8 cellular contexts compared by ENCODE assay signal in the genomic region with DNA sequence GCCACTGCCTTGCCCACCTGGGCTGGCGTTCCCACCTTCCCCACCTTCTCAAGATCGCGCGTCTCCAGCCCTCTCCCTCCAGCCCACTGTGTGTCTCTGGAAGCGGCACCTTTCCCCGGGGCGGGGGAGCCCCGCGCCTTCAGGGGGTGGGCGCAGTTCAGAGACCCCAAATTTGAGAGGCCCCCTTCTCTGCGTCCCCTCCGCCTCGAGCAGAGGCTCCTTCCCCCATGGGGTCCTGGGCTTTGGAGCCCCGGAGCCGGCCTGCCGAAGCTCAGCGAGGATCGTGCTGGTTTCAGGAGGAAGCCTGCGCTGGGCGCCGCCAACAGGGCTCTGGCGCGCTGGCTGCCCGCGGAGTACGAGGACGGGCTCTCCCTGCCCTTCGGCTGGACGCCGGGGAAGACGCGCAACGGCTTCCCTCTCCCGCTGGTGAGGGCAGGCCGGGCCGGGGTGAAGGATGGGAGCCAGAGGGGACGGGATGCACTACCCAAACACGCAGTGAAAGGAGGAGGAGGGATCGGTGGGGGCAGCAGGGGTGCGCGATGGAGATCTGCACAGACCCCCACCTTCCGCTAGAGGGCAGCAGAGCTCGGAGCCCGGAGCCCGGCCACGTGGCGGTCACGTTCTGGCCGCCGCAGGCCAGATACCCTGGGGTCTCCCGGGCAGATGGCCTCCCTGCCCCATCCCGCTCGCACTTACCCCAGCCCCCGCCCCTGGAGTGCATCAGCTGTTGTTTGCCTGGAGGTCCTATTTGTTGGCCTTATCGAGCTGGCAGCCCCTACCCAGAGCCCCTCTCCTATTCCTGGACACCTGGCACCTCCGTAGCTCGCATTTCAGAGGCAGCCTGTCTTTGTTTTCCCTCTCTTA. TPM values are rescaled to one million over a fixed set of nuclear protein-coding genes. Genes with fewer than 3 reads are reported as not detected.
DNase-seq lines count a peak whose midpoint lies in the region; ATAC-seq, FAIRE-seq and TF ChIP-seq lines count a peak whose summit lies in the region.

No MANE protein-coding gene starts in this region.

- peak overlapping the region; percentile 46; the same call in 1 of the 2 replicates for H3K9ac ChIP-seq in KMS-11

- peaks cover 8% of the 10 kb centered on the region; the same call in 1 of the 2 replicates for H3K27me3 ChIP-seq in KMS-11 (ENCODE audit: insufficient read depth, low read depth)
- H3K27me3 ChIP-seq in pancreas, result no peaks in the 10 kb centered on the region
- peaks cover 10% of the 10 kb centered on the region for H3K27me3 ChIP-seq in thymus (ENCODE audit: control insufficient read depth, insufficient read depth)

- TF ChIP-seq CTCF in KMS-11 (conservative IDR thresholded peaks at IDR 0.05; ENCODE audit: low read depth, low read length) (peak; percentile 88), pancreas (IDR thresholded peaks at IDR 0.05) (peak; percentile 94 to 99 (median 96))

- in situ Hi-C loops in SK-MEL-5 (cut with HindIII; ENCODE audit: low pct_unique_long_range_greater_than_20kb, low sequenced_read_pairs), result no loop called here

- peak; percentile 58 for DNase-seq in SIG-M5 treated with dmso at 0.1 percent for 504 hours (lab: John Stamatoyannopoulos, UW; ENCODE audit: unreplicated experiment)
- DNase-seq in SIG-M5 (lab: John Stamatoyannopoulos, UW), result no peak
- DNase-seq in SK-MEL-5 (ENCODE audit: low read depth, low spot score), result peak; percentile 72
- DNase-seq in activated naive CD4-positive, alpha-beta T cell treated with anti-CD3 and anti-CD28 coated beads, Interleukin-2, amount 50 U/mL, for 16 hours, result peak; percentile 80
- peak; percentile 87 for DNase-seq in Right ventricle myocardium inferior (ENCODE audit: missing footprints)
- DNase-seq in pancreas, result peak; percentile 39 to 88 (median 72)

- intact Hi-C loops in Right ventricle myocardium inferior (cut with DNase I), result no loop called here
- intact Hi-C loops in pancreas (cut with DNase I), result no loop called here

- H3K27ac ChIP-seq in KMS-11 (no peak overlapping the region), pancreas (no peak overlapping the region), thymus (ENCODE audit: low read depth) (no peak overlapping the region)

- peak; percentile 88 for ATAC-seq in Right ventricle myocardium inferior
- ATAC-seq in pancreas, result peak; percentile 89 to 98 (median 96)

- H3K36me3 ChIP-seq in KMS-11 (ENCODE audit: insufficient read depth), result no peaks in the 10 kb centered on the region
- H3K36me3 ChIP-seq in pancreas, result no peaks in the 10 kb centered on the region
- H3K36me3 ChIP-seq in thymus (ENCODE audit: control insufficient read depth, insufficient read depth), result no peaks in the 10 kb centered on the region

- H3K9me3 ChIP-seq in pancreas (no peaks in the 10 kb centered on the region), thymus (ENCODE audit: control insufficient read depth) (no peaks in the 10 kb centered on the region)

- H3K4me3 ChIP-seq in KMS-11 (IDR thresholded peaks at IDR 0.05; ENCODE audit: insufficient read depth, low read depth, low read length) (no peak overlapping the region), pancreas (peak overlapping the region; percentile 5 to 51 (median 22)), thymus (ENCODE audit: low read length) (peak overlapping the region; percentile 49)

- peaks cover 8% of the 10 kb centered on the region for H3K4me1 ChIP-seq in KMS-11 (ENCODE audit: low read depth, poor library complexity, severe bottlenecking)
- H3K4me1 ChIP-seq in pancreas, result no peaks in the 10 kb centered on the region
- no peaks in the 10 kb centered on the region for H3K4me1 ChIP-seq in thymus (ENCODE audit: control insufficient read depth, insufficient read depth, low read length)

- H2AFZ ChIP-seq in KMS-11 (ENCODE audit: low read depth), result peak overlapping the region; percentile 100

- no peak for FAIRE-seq in pancreas (lab: Jason Lieb, UNC)

- H3K79me2 ChIP-seq in KMS-11 (ENCODE audit: insufficient read depth, low read depth), result no peaks in the 10 kb centered on the region

- 5% methylated on average over 57 of the region's 57 CpGs for WGBS in pancreas, 2 donors
- WGBS in thymus, result 9% methylated on average over 57 of the region's 57 CpGs

- H3K4me2 ChIP-seq in KMS-11, result peak overlapping the region; percentile 71

- no peaks in the 10 kb centered on the region for H4K20me1 ChIP-seq in KMS-11 (ENCODE audit: insufficient read depth)

RNA-seq across cellular contexts. Expression of a gene that starts 11.1 kb away (rescaled TPM):
- total RNA-seq in SK-MEL-5 (2014; rRNA removed; shearing (Covaris generic)), result not detected in 2 replicates
- 0.12 and 0.58 TPM in 2 replicates for polyA plus RNA-seq in SK-MEL-5 (2015; cell fraction: cytosol; rRNA removed)
- polyA plus RNA-seq in SK-MEL-5 (2015; cell fraction: nucleus; rRNA removed), result 0.20 TPM in 1 of 2 replicates, not detected in the other
- total RNA-seq in Right ventricle myocardium inferior (not detected), pancreas (not detected)
- polyA plus RNA-seq in pancreas (under 1 TPM; 0.08 to 0.23 TPM), thymus (0.23 TPM)

RNA-seq across cellular contexts. Expression of a gene that starts 30.4 kb away (rescaled TPM):
- 13.7 and 15.0 TPM in 2 replicates for total RNA-seq in SK-MEL-5 (2014; rRNA removed; shearing (Covaris generic))
- polyA plus RNA-seq in SK-MEL-5 (2015; cell fraction: cytosol; rRNA removed), result 15.8 and 20.5 TPM in 2 replicates
- 113 and 122 TPM in 2 replicates for polyA plus RNA-seq in SK-MEL-5 (2015; cell fraction: nucleus; rRNA removed)
- 7.7 TPM for total RNA-seq in Right ventricle myocardium inferior
- total RNA-seq in pancreas, result 10 to 100 TPM in 2 of 6 donors, 1 to 10 TPM in 4; 5.8 to 16.0 (median 7.3) TPM
- polyA plus RNA-seq in pancreas, result 10 to 100 TPM; 12.7 to 16.1 TPM
- 12.5 TPM for polyA plus RNA-seq in thymus

RNA-seq across cellular contexts. Expression of a gene that starts 31.2 kb away (rescaled TPM):
- not detected in 2 replicates for total RNA-seq in SK-MEL-5 (2014; rRNA removed; shearing (Covaris generic))
- not detected in 2 replicates for polyA plus RNA-seq in SK-MEL-5 (2015; cell fraction: cytosol; rRNA removed)
- not detected in 2 replicates for polyA plus RNA-seq in SK-MEL-5 (2015; cell fraction: nucleus; rRNA removed)
- total RNA-seq in Right ventricle myocardium inferior (0.08 TPM), pancreas (under 1 TPM; 0.03 to 0.28 (median 0.09) TPM)
- polyA plus RNA-seq in pancreas (under 1 TPM in 1 of 2 donors, not detected in 1; 0.19 TPM), thymus (5.6 TPM)

RNA-seq across cellular contexts. Expression of a gene that starts 57.0 kb away (rescaled TPM):
- 0.27 TPM in 1 of 2 replicates, not detected in the other for total RNA-seq in SK-MEL-5 (2014; rRNA removed; shearing (Covaris generic))
- 0.02 and 0.04 TPM in 2 replicates for polyA plus RNA-seq in SK-MEL-5 (2015; cell fraction: cytosol; rRNA removed)
- not detected in 2 replicates for polyA plus RNA-seq in SK-MEL-5 (2015; cell fraction: nucleus; rRNA removed)
- total RNA-seq in Right ventricle myocardium inferior (not detected), pancreas (not detected)
- polyA plus RNA-seq in pancreas (not detected), thymus (1.3 TPM)
